Comparison of ENCODE assay signal across 9 cellular contexts in the genomic region with DNA sequence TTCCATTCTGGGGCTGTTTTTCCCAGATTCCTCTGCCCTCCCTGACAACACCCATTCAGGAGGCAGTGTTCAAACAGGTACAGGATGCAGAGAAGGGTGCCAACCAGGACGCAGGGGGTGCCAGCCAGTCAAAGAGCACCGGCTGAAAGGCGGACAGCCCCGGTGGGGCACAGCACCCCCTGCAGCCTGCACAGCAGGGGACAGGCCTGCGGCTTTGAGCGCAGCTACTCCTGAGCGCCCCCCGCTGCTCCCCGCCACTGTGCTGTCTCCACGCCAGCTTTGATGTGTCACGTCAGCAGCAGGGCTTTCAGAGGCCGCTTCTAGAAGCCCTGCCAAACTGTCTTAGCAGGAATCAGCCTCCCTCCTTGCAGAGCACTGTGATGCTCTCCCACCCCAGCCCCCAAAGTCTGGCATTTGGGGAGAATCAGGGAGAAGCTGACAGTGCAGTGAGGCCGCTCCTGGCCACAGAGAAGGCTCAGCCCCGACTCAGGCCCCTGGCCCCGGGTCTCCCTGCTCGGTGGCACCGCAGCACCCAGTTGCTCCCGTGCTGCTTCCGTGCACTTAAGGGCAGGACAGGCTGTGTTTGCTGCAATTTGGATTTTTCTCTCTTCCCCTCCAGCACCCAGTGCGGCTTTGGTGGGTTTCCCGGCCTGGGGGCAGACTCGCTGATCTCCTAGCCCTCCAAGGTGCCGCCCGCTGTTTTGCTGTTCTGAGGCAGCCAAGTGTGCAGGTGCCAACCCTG. TPM values are rescaled to one million over a fixed set of nuclear protein-coding genes. Genes with fewer than 3 reads are reported as not detected.
DNase-seq lines count a peak whose midpoint lies in the region; ATAC-seq and TF ChIP-seq lines count a peak whose summit lies in the region.
"Had no signal": no experiment of that assay in that cellular context is flagged by ENCODE, and none has a peak within 500 bp of the region (broad histone marks: within the 10 kb centered on the region; RNA-seq: fewer than 3 reads in every experiment).

No MANE protein-coding gene starts in this region.

- H3K4me1 ChIP-seq in upper lobe of right lung, result peaks cover 4% of the 10 kb centered on the region

- peaks cover 15% of the 10 kb centered on the region for H3K27me3 Mint-ChIP-seq in activated CD4-positive, alpha-beta memory T cell treated with anti-CD3 and anti-CD28 coated beads, Interleukin-2, amount 10 ng/mL, durations not matched to agents 7 days and 5 days

- H3K9me3 ChIP-seq in WERI-Rb-1 (ENCODE audit: severe bottlenecking) (no peaks in the 10 kb centered on the region), upper lobe of right lung (no peaks in the 10 kb centered on the region)

- POLR2A ChIA-PET in activated CD4-positive, alpha-beta memory T cell treated with anti-CD3 and anti-CD28 coated beads, Interleukin-2, amount 10 ng/mL, durations not matched to agents 7 days and 5 days (lab: Charles Lee), result no interaction called here

- peak; percentile 66 for TF ChIP-seq CTCF in WERI-Rb-1 (IDR thresholded peaks at IDR 0.05; ENCODE audit: low read depth, low read length)
- peak; percentile 9 for TF ChIP-seq CTCF in upper lobe of right lung (IDR thresholded peaks at IDR 0.05)

- H3K9me3 Mint-ChIP-seq in activated CD4-positive, alpha-beta memory T cell treated with anti-CD3 and anti-CD28 coated beads, Interleukin-2, amount 10 ng/mL, durations not matched to agents 7 days and 5 days, result no peaks in the 10 kb centered on the region

- H3K4me1 Mint-ChIP-seq in activated CD4-positive, alpha-beta memory T cell treated with anti-CD3 and anti-CD28 coated beads, Interleukin-2, amount 10 ng/mL, durations not matched to agents 7 days and 5 days, result peaks cover 6% of the 10 kb centered on the region

- intact Hi-C loops in Right ventricle myocardium inferior (cut with DNase I), result no loop called here
- intact Hi-C loops in cardiac septum (cut with DNase I), result no loop called here
- intact Hi-C loops in left ventricle myocardium superior (cut with micrococcal nuclease), result no loop called here
- intact Hi-C loops in upper lobe of right lung (cut with DNase I), result no loop called here

- CTCF ChIA-PET in activated CD4-positive, alpha-beta memory T cell treated with anti-CD3 and anti-CD28 coated beads, Interleukin-2, amount 10 ng/mL, durations not matched to agents 7 days and 5 days (lab: Charles Lee), result no interaction called here

- H3K36me3 ChIP-seq in WERI-Rb-1 (no peaks in the 10 kb centered on the region), upper lobe of right lung (no peaks in the 10 kb centered on the region)

- no peak overlapping the region for H3K4me3 ChIP-seq in WERI-Rb-1 (ENCODE audit: low read depth, low read length)
- no peak overlapping the region for H3K4me3 ChIP-seq in upper lobe of right lung

- no peaks in the 10 kb centered on the region for H3K36me3 Mint-ChIP-seq in activated CD4-positive, alpha-beta memory T cell treated with anti-CD3 and anti-CD28 coated beads, Interleukin-2, amount 10 ng/mL, durations not matched to agents 7 days and 5 days (ENCODE audit: low read depth)

- no peak overlapping the region for H3K4me3 Mint-ChIP-seq in activated CD4-positive, alpha-beta memory T cell treated with anti-CD3 and anti-CD28 coated beads, Interleukin-2, amount 10 ng/mL, durations not matched to agents 7 days and 5 days

- H3K27me3 ChIP-seq in WERI-Rb-1 (ENCODE audit: insufficient read depth, low read depth, severe bottlenecking), result no peaks in the 10 kb centered on the region
- H3K27me3 ChIP-seq in upper lobe of right lung, result no peaks in the 10 kb centered on the region

- DNase-seq in Right ventricle myocardium inferior (ENCODE audit: missing footprints), result no peak
- DNase-seq in cardiac septum (ENCODE audit: low spot score), result no peak
- peak; percentile 36 for DNase-seq in WERI-Rb-1
- DNase-seq in left ventricle myocardium superior, result peak; percentile 53
- no peak for DNase-seq in upper lobe of right lung
- no peak for DNase-seq in activated CD4-positive, alpha-beta memory T cell treated with anti-CD3 and anti-CD28 coated beads, Interleukin-2, amount 10 ng/mL, durations not matched to agents 7 days and 5 days
- no peak for DNase-seq in 8988T
- DNase-seq in DMS53 (lab: John Stamatoyannopoulos, UW), result no peak
- DNase-seq: mesendoderm had no signal

- ATAC-seq in Right ventricle myocardium inferior (peak; percentile 48), left ventricle myocardium superior (peak; percentile 54), upper lobe of right lung (no peak)

- no peak overlapping the region for H3K27ac ChIP-seq in WERI-Rb-1
- no peak overlapping the region for H3K27ac ChIP-seq in upper lobe of right lung

- no peak overlapping the region for H3K27ac Mint-ChIP-seq in activated CD4-positive, alpha-beta memory T cell treated with anti-CD3 and anti-CD28 coated beads, Interleukin-2, amount 10 ng/mL, durations not matched to agents 7 days and 5 days

RNA-seq across cellular contexts. Expression of gene AK8, which starts 20.3 kb away (rescaled TPM):
- not detected for total RNA-seq in Right ventricle myocardium inferior
- total RNA-seq in cardiac septum, result 0.13 TPM
- 0.42 TPM for total RNA-seq in left ventricle myocardium superior
- 0.55 TPM for total RNA-seq in upper lobe of right lung
- not detected for total RNA-seq in activated CD4-positive, alpha-beta memory T cell treated with anti-CD3 and anti-CD28 coated beads, Interleukin-2, amount 10 ng/mL, durations not matched to agents 7 days and 5 days

RNA-seq across cellular contexts. Expression of gene SPACA9, which starts 20.9 kb away (rescaled TPM):
- total RNA-seq in Right ventricle myocardium inferior (4.0 TPM), cardiac septum (5.4 TPM), left ventricle myocardium superior (4.4 TPM), upper lobe of right lung (3.3 TPM)
- total RNA-seq in activated CD4-positive, alpha-beta memory T cell treated with anti-CD3 and anti-CD28 coated beads, Interleukin-2, amount 10 ng/mL, durations not matched to agents 7 days and 5 days, result 1 to 10 TPM; 3.2 to 3.6 TPM

Comparison
In these comparisons a context has a peak if more than half of its experiments do, and no peak if none do; other contexts are left out.
1. DNase-seq: peak in WERI-Rb-1 (single experiment) and left ventricle myocardium superior (single experiment); none in Right ventricle myocardium inferior (single experiment), cardiac septum (single experiment), upper lobe of right lung (single experiment), activated CD4-positive, alpha-beta memory T cell treated with anti-CD3 and anti-CD28 coated beads, Interleukin-2, amount 10 ng/mL, durations not matched to agents 7 days and 5 days (single experiment), 8988T (single experiment) and DMS53 (single experiment).